14 cellular contexts compared by ENCODE assay signal in the genomic region with DNA sequence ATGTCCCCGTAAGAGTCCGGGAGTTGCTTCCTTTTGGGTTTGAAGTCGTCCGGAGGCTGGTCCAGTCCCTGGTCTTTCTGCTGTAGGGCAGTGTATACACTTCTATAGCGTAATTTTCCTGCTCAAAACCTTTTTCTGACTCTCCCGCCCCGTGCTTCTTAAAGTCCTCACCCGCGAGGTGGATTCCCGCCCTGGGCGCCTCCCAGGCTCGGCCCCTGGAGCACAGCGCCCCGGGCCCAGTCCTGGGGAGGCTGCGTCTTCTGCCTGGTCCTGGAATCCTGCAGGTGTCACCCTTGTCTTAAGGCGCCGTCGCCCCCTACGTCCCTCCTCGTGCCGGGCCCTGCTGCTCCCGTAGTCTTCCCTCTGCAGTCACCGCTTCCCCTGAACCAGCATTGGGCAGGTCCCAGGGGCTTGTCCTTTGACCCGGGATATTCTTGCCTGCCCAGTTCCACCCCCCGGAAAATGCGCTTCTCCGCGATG. TPM values are rescaled to one million over a fixed set of nuclear protein-coding genes. Genes with fewer than 3 reads are reported as not detected.
DNase-seq lines count a peak whose midpoint lies in the region; ATAC-seq and TF ChIP-seq lines count a peak whose summit lies in the region.
"Had no signal": no experiment of that assay in that cellular context is flagged by ENCODE, and none has a peak within 500 bp of the region (broad histone marks: within the 10 kb centered on the region; RNA-seq: fewer than 3 reads in every experiment).

No MANE protein-coding gene starts in this region.

- H3K27me3 Mint-ChIP-seq in activated CD8-positive, alpha-beta T cell treated with anti-CD3 and anti-CD28 coated beads, Interleukin-2, amount 10 ng/mL, durations not matched to agents 7 days and 5 days (ENCODE audit: low read depth), result no peaks in the 10 kb centered on the region
- H3K27me3 Mint-ChIP-seq in progenitor cell of endocrine pancreas, result no peaks in the 10 kb centered on the region

- peaks cover 18% of the 10 kb centered on the region for H3K36me3 Mint-ChIP-seq in activated CD8-positive, alpha-beta T cell treated with anti-CD3 and anti-CD28 coated beads, Interleukin-2, amount 10 ng/mL, durations not matched to agents 7 days and 5 days (ENCODE audit: low read depth)
- H3K36me3 Mint-ChIP-seq in progenitor cell of endocrine pancreas (ENCODE audit: insufficient read depth), result no peaks in the 10 kb centered on the region

- no peak overlapping the region for H3K27ac Mint-ChIP-seq in activated CD8-positive, alpha-beta T cell treated with anti-CD3 and anti-CD28 coated beads, Interleukin-2, amount 10 ng/mL, durations not matched to agents 7 days and 5 days
- peak overlapping the region; percentile 92 for H3K27ac Mint-ChIP-seq in progenitor cell of endocrine pancreas

- H3K4me3 Mint-ChIP-seq in activated CD8-positive, alpha-beta T cell treated with anti-CD3 and anti-CD28 coated beads, Interleukin-2, amount 10 ng/mL, durations not matched to agents 7 days and 5 days, result peak overlapping the region; percentile 31
- H3K4me3 Mint-ChIP-seq in progenitor cell of endocrine pancreas (ENCODE audit: low read depth), result peak overlapping the region; percentile 87

- DNase-seq in NCI-H1092 treated with DMSO at 0.1 percent for 48 hours (lab: John Stamatoyannopoulos, UW) (peak; percentile 2), NCI-H1092 (lab: John Stamatoyannopoulos, UW) (no peak), progenitor cell of endocrine pancreas (ENCODE audit: low spot score, unreplicated experiment) (peak; percentile 34), NOMO-1 treated with dmso at 0.1 percent for 144 hours (lab: John Stamatoyannopoulos, UW; ENCODE audit: unreplicated experiment) (no peak)
- peak; percentile 19 for DNase-seq in activated CD8-positive, alpha-beta T cell treated with anti-CD3 and anti-CD28 coated beads, Interleukin-2, amount 10 ng/mL, durations not matched to agents 7 days and 5 days
- DNase-seq: 8988T; anterior cingulate cortex; EL; NCI-H2171 treated with DMSO at 0.1 percent for 48 hours; stimulated activated CD4-positive, alpha-beta T cell treated with anti-CD3 and anti-CD28 coated beads, Interleukin-4, amount 100 ng/mL, for 4 hours had no signal

- POLR2A ChIA-PET in activated CD8-positive, alpha-beta T cell treated with anti-CD3 and anti-CD28 coated beads, Interleukin-2, amount 10 ng/mL, durations not matched to agents 7 days and 5 days (lab: Charles Lee), result no interaction called here

- CTCF ChIA-PET in activated CD8-positive, alpha-beta T cell treated with anti-CD3 and anti-CD28 coated beads, Interleukin-2, amount 10 ng/mL, durations not matched to agents 7 days and 5 days (lab: Charles Lee), result no interaction called here

- no peak for ATAC-seq in activated CD8-positive, alpha-beta T cell treated with anti-CD3 and anti-CD28 coated beads, Interleukin-2, amount 10 ng/mL, durations not matched to agents 7 days and 5 days
- ATAC-seq in HG03135 (IDR thresholded peaks at IDR 0.05; ENCODE audit: unreplicated experiment) (no peak), HG03097 (IDR thresholded peaks at IDR 0.05; ENCODE audit: low FRiP score, unreplicated experiment) (no peak)

- peak overlapping the region; percentile 61 for H3K4me3 ChIP-seq in iPS-11a (ENCODE audit: low read depth, low read length)
- H3K4me3 ChIP-seq: SJSA1 had no signal

- TF ChIP-seq CTCF in progenitor cell of endocrine pancreas (IDR thresholded peaks at IDR 0.05; ENCODE audit: unreplicated experiment), result peak; percentile 42

- peaks cover 40% of the 10 kb centered on the region for H3K9me3 Mint-ChIP-seq in activated CD8-positive, alpha-beta T cell treated with anti-CD3 and anti-CD28 coated beads, Interleukin-2, amount 10 ng/mL, durations not matched to agents 7 days and 5 days (ENCODE audit: insufficient read depth)
- H3K9me3 Mint-ChIP-seq in progenitor cell of endocrine pancreas (ENCODE audit: low read depth), result no peaks in the 10 kb centered on the region

- peaks cover 1% of the 10 kb centered on the region for H3K4me1 Mint-ChIP-seq in activated CD8-positive, alpha-beta T cell treated with anti-CD3 and anti-CD28 coated beads, Interleukin-2, amount 10 ng/mL, durations not matched to agents 7 days and 5 days (ENCODE audit: low read depth)
- peaks cover 6% of the 10 kb centered on the region for H3K4me1 Mint-ChIP-seq in progenitor cell of endocrine pancreas (ENCODE audit: low read depth)

RNA-seq across cellular contexts. Expression of a gene that starts 34.4 kb away (rescaled TPM):
- 10 to 100 TPM; 47.0 to 50.0 TPM for total RNA-seq in activated CD8-positive, alpha-beta T cell treated with anti-CD3 and anti-CD28 coated beads, Interleukin-2, amount 10 ng/mL, durations not matched to agents 7 days and 5 days
- 38.6 and 41.6 TPM in 2 replicates for total RNA-seq in progenitor cell of endocrine pancreas

RNA-seq across cellular contexts. Expression of a gene that starts 39.7 kb away (rescaled TPM):
- 1 to 10 TPM; 1.4 to 1.9 TPM for total RNA-seq in activated CD8-positive, alpha-beta T cell treated with anti-CD3 and anti-CD28 coated beads, Interleukin-2, amount 10 ng/mL, durations not matched to agents 7 days and 5 days
- 2.8 and 3.0 TPM in 2 replicates for total RNA-seq in progenitor cell of endocrine pancreas

Comparison
In these comparisons a context has a peak if more than half of its experiments do, and no peak if none do; other contexts are left out.
1. DNase-seq: peak in NCI-H1092 treated with DMSO at 0.1 percent for 48 hours (single experiment), activated CD8-positive, alpha-beta T cell treated with anti-CD3 and anti-CD28 coated beads, Interleukin-2, amount 10 ng/mL, durations not matched to agents 7 days and 5 days (single experiment) and progenitor cell of endocrine pancreas (single experiment); none in NCI-H1092 (single experiment) and NOMO-1 treated with dmso at 0.1 percent for 144 hours (single experiment).